ENCODE assay signal across 8 cellular contexts in genomic region chr10:74662635-74663034, GRCh38.
"Had no signal": no experiment of that assay in that cellular context is flagged by ENCODE, and none has a peak within 500 bp of the region (broad histone marks: within the 10 kb centered on the region; RNA-seq: fewer than 3 reads in every experiment).

No MANE protein-coding gene starts in this region.

- H3K4me3 Mint-ChIP-seq: H9 had no signal

- H3K27ac ChIP-seq: GM23248 had no signal

- H2AFZ ChIP-seq: GM23248 had no signal

- ATAC-seq: K562 had no signal

- H3K4me3 ChIP-seq: GM23248, K562 had no signal

- FAIRE-seq: H1, H54, HTR-8/SVneo, K562 had no signal

- H3K9ac ChIP-seq: GM23248 had no signal

- DNase-seq: GM23248, H9, HCEC 1CT, IMR-90 had no signal

- H3K4me1 Mint-ChIP-seq: H9 had no signal

- H3K9me3 Mint-ChIP-seq: H9 had no signal
